Comparison of ENCODE assay signal across 7 cellular contexts in the genomic region with DNA sequence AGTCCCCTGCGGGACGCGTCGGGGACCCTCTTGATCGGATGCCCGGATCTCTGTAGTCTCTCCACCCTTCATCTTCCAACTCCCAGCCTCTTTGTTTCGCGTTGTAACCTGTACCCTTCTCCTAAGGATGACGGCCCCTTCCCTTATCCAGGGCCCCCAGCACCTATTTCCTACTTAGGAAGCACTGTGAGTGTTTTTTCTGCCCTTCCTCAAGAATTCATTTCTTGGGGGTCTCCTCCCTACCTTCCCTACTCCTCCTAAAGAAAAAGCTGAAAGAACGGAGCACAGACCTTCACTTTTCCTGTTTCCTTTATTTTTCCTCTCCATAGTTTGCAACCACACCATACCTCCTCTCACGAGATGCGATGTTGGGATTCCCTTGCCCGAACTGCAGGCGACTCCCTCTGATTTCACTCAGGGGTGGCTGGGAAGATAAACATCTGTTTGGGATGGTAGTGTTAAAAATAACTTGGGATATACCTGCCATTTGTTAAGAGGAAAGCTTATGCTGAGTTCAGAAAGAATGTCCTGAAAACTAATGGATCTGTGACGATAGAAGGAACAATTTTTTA. TPM values are rescaled to one million over a fixed set of nuclear protein-coding genes. Genes with fewer than 3 reads are reported as not detected.
DNase-seq lines count a peak whose midpoint lies in the region; ATAC-seq, FAIRE-seq and TF ChIP-seq lines count a peak whose summit lies in the region.

No MANE protein-coding gene starts in this region.

- no peaks in the 10 kb centered on the region for H3K9me3 ChIP-seq in SU-DHL-6 (ENCODE audit: insufficient read depth, low read length)
- H3K9me3 ChIP-seq in small intestine (ENCODE audit: control insufficient read depth, low read depth), result no peaks in the 10 kb centered on the region

- H3K9me3 Mint-ChIP-seq in glutamatergic neuron (ENCODE audit: unreplicated experiment), result peaks cover 13% of the 10 kb centered on the region

- H3K9ac ChIP-seq in SU-DHL-6 (ENCODE audit: low read length), result peak overlapping the region; percentile 74

- TF ChIP-seq CTCF in SU-DHL-6 (IDR thresholded peaks at IDR 0.05; ENCODE audit: insufficient read depth, low read length, poor library complexity, severe bottlenecking) (no peak), glutamatergic neuron (IDR thresholded peaks at IDR 0.05; ENCODE audit: partially characterized antibody, unreplicated experiment) (no peak)

- peaks cover 21% of the 10 kb centered on the region for H3K79me2 ChIP-seq in SU-DHL-6 (ENCODE audit: insufficient read depth, low read length)

- peak overlapping the region; percentile 90 for H3K4me3 ChIP-seq in H7 (ENCODE audit: insufficient read depth, low read depth, low read length)
- H3K4me3 ChIP-seq in SU-DHL-6 (ENCODE audit: insufficient read depth, low read length, poor library complexity, severe bottlenecking), result peak overlapping the region; percentile 82
- peak overlapping the region; percentile 83 to 97 for H3K4me3 ChIP-seq in small intestine (ENCODE audit: low read depth in 1 of 2, low read length in 2 of 2)

- ATAC-seq in HG03095 (IDR thresholded peaks at IDR 0.05; ENCODE audit: unreplicated experiment), result no peak
- ATAC-seq in HG03342 (IDR thresholded peaks at IDR 0.05; ENCODE audit: unreplicated experiment), result no peak

- H2AFZ ChIP-seq in SU-DHL-6 (ENCODE audit: low read depth, low read length, severe bottlenecking), result peak overlapping the region; percentile 15

- peaks cover 9% of the 10 kb centered on the region for H3K27me3 Mint-ChIP-seq in glutamatergic neuron (ENCODE audit: unreplicated experiment)

- H3K9me2 ChIP-seq in SU-DHL-6 (replicated peaks; ENCODE audit: insufficient read depth, low read length), result no peaks in the 10 kb centered on the region

- no peak for FAIRE-seq in small intestine (lab: Jason Lieb, UNC)

- no peaks in the 10 kb centered on the region for H3K36me3 Mint-ChIP-seq in glutamatergic neuron (ENCODE audit: unreplicated experiment)

- peak overlapping the region; percentile 83 for H3K4me2 ChIP-seq in SU-DHL-6 (ENCODE audit: low read depth, low read length, poor library complexity, severe bottlenecking)

- WGBS in small intestine, 3 donors, result 1 to 3% (median 2%) methylated on average over 15 of the region's 15 CpGs

- H4K20me1 ChIP-seq in SU-DHL-6 (ENCODE audit: low read depth, low read length), result no peaks in the 10 kb centered on the region

- peaks cover 9% of the 10 kb centered on the region for H3K4me1 Mint-ChIP-seq in glutamatergic neuron (ENCODE audit: low read depth, unreplicated experiment)

- no peak overlapping the region for H3K27ac ChIP-seq in SU-DHL-6 (ENCODE audit: low read depth, low read length)
- H3K27ac ChIP-seq in small intestine (ENCODE audit: low read depth in 1 of 2, low read length in 1 of 2), result peak overlapping the region; percentile 41 to 53

- H3K27ac Mint-ChIP-seq in glutamatergic neuron (ENCODE audit: unreplicated experiment), result peak overlapping the region; percentile 97

- H3K4me1 ChIP-seq in small intestine (ENCODE audit: control insufficient read depth in 2 of 2, insufficient read depth in 1 of 2, low read depth in 1 of 2, low read length in 1 of 2), result peaks cover 2 to 7% of the 10 kb centered on the region in 2 donors

- H3K36me3 ChIP-seq in H7 (replicated peaks; ENCODE audit: control insufficient read depth, insufficient read depth, low read length), result peaks cover 4% of the 10 kb centered on the region; the same call in 1 of the 2 replicates
- no peaks in the 10 kb centered on the region for H3K36me3 ChIP-seq in SU-DHL-6 (ENCODE audit: low read length)
- peaks cover 2% of the 10 kb centered on the region in 2 donors for H3K36me3 ChIP-seq in small intestine (ENCODE audit: control insufficient read depth in 2 of 2, insufficient read depth in 2 of 2, low read length in 2 of 2)

- peak; percentile 46 for DNase-seq in H7
- no peak for DNase-seq in glutamatergic neuron
- no peak for DNase-seq in small intestine
- DNase-seq in occipital lobe (lab: John Stamatoyannopoulos, UW), result no peak

- H3K4me3 Mint-ChIP-seq in glutamatergic neuron (ENCODE audit: unreplicated experiment), result peak overlapping the region; percentile 99

- H3F3A ChIP-seq in SU-DHL-6 (ENCODE audit: insufficient read depth), result no peaks in the 10 kb centered on the region

- H3K27me3 ChIP-seq in H7 (ENCODE audit: control insufficient read depth, insufficient read depth, low read length), result no peaks in the 10 kb centered on the region
- no peaks in the 10 kb centered on the region for H3K27me3 ChIP-seq in SU-DHL-6 (ENCODE audit: low read length)
- no peaks in the 10 kb centered on the region for H3K27me3 ChIP-seq in small intestine (ENCODE audit: control insufficient read depth in 2 of 2, insufficient read depth in 2 of 2, low read length in 2 of 2)

RNA-seq across cellular contexts. Expression of a gene that starts 0.6 kb away (rescaled TPM):
- total RNA-seq in H7 (2014; rRNA removed; shearing (Covaris generic)), result 50.8 and 53.2 TPM in 2 replicates
- 33.0 TPM for total RNA-seq in glutamatergic neuron (ENCODE audit: unreplicated experiment)
- polyA plus RNA-seq in small intestine, result 10 to 100 TPM; 20.2 to 30.3 (median 26.2) TPM
- 25.4 TPM for total RNA-seq in occipital lobe

RNA-seq across cellular contexts. Expression of a gene that starts 0.7 kb away (rescaled TPM):
- total RNA-seq in H7 (2014; rRNA removed; shearing (Covaris generic)), result 41.5 and 43.6 TPM in 2 replicates
- total RNA-seq in glutamatergic neuron (ENCODE audit: unreplicated experiment) (41.8 TPM), occipital lobe (37.1 TPM)
- 10 to 100 TPM; 11.3 to 23.3 (median 12.3) TPM for polyA plus RNA-seq in small intestine

RNA-seq across cellular contexts. Expression of a gene that starts 56.5 kb away (rescaled TPM):
- total RNA-seq in H7 (2014; rRNA removed; shearing (Covaris generic)), result 65.9 and 72.7 TPM in 2 replicates
- total RNA-seq in glutamatergic neuron (ENCODE audit: unreplicated experiment), result 58.0 TPM
- polyA plus RNA-seq in small intestine, result 10 to 100 TPM; 20.0 to 48.8 (median 22.8) TPM
- 10.5 TPM for total RNA-seq in occipital lobe

RNA-seq across cellular contexts. Expression of a gene that starts 56.8 kb away (rescaled TPM):
- 54.0 and 68.7 TPM in 2 replicates for total RNA-seq in H7 (2014; rRNA removed; shearing (Covaris generic))
- total RNA-seq in glutamatergic neuron (ENCODE audit: unreplicated experiment) (60.9 TPM), occipital lobe (15.3 TPM)
- 10 to 100 TPM; 13.8 to 34.2 (median 21.0) TPM for polyA plus RNA-seq in small intestine
